1 cellular context compared by ENCODE assay signal in genomic region chr11:111601979-111602864, GRCh38.
TF ChIP-seq lines count a peak whose summit lies in the region.

TSS of gene SIK2 (plus strand) at chr11:111602449. CDS start at chr11:111602564, 115 bp downstream.

TF ChIP-seq in HepG2, 621 proteins besides CTCF, POLR2A, EP300 and RAD21 (continued from another document):
- TF ChIP-seq ERF (CRISPR knock-in tag; IDR thresholded peaks at IDR 0.05) (peak; percentile 74), ZBTB25 (CRISPR knock-in tag; IDR thresholded peaks at IDR 0.05) (peak; percentile 79; the same call in 1 of the 2 replicates), NAIF1 (CRISPR knock-in tag; IDR thresholded peaks at IDR 0.05; ENCODE audit: borderline replicate concordance) (peak; percentile 69; the same call in 1 of the 2 replicates), SIX4 (CRISPR knock-in tag; IDR thresholded peaks at IDR 0.05) (no peak; the same call in 1 of the 2 replicates), RBM39 (IDR thresholded peaks at IDR 0.05; ENCODE audit: low read depth, low read length, poor library complexity, severe bottlenecking) (peak; percentile 40), ZNF850 (CRISPR knock-in tag; conservative IDR thresholded peaks at IDR 0.05) (no peak), ZNF12 (CRISPR knock-in tag; IDR thresholded peaks at IDR 0.05) (0 out of 2 replicates have a peak, but pooled peaks have one; percentile 7), ZNF558 (CRISPR knock-in tag; IDR thresholded peaks at IDR 0.05; ENCODE audit: borderline replicate concordance) (0 out of 2 replicates have a peak, but pooled peaks have one; percentile 51), SRF (IDR thresholded peaks at IDR 0.05; ENCODE audit: low read depth, low read length) (no peak), FOXJ3 (CRISPR knock-in tag; IDR thresholded peaks at IDR 0.05; ENCODE audit: borderline replicate concordance) (no peak), ISL2 (CRISPR knock-in tag; IDR thresholded peaks at IDR 0.05) (peak; percentile 75), TGIF2 (CRISPR knock-in tag; IDR thresholded peaks at IDR 0.05) (peak; percentile 59; the same call in 1 of the 2 replicates), RFXAP (CRISPR knock-in tag; IDR thresholded peaks at IDR 0.05; ENCODE audit: borderline replicate concordance) (no peak), BRCA1 (CRISPR knock-in tag; IDR thresholded peaks at IDR 0.05) (0 out of 2 replicates have a peak, but pooled peaks have one; percentile 64), HNRNPK (IDR thresholded peaks at IDR 0.05; ENCODE audit: low read depth, low read length, poor library complexity, severe bottlenecking) (peak; percentile 29), ZNF432 (CRISPR knock-in tag; IDR thresholded peaks at IDR 0.05; ENCODE audit: borderline replicate concordance) (no peak), ATAD3A (CRISPR knock-in tag; IDR thresholded peaks at IDR 0.05) (no peak), FOSL1 (CRISPR knock-in tag; IDR thresholded peaks at IDR 0.05; ENCODE audit: borderline replicate concordance) (no peak), NFRKB (IDR thresholded peaks at IDR 0.05) (no peak), ZNF687 (CRISPR knock-in tag; IDR thresholded peaks at IDR 0.05) (peak; percentile 90), TSC22D2 (CRISPR knock-in tag; IDR thresholded peaks at IDR 0.05; ENCODE audit: borderline replicate concordance) (peak; percentile 84; the same call in 1 of the 2 replicates), KDM3A (CRISPR knock-in tag; IDR thresholded peaks at IDR 0.05; ENCODE audit: low read depth) (peak; percentile 96), GABPB1 (CRISPR knock-in tag; IDR thresholded peaks at IDR 0.05) (peak; percentile 89), ARID5B (CRISPR knock-in tag; IDR thresholded peaks at IDR 0.05) (peak; percentile 85), ZIK1 (CRISPR knock-in tag; IDR thresholded peaks at IDR 0.05; ENCODE audit: borderline replicate concordance, low read depth) (peak; percentile 79; the same call in 1 of the 2 replicates), ZNF574 (CRISPR knock-in tag; IDR thresholded peaks at IDR 0.05) (peak; percentile 64), SKIL (CRISPR knock-in tag; IDR thresholded peaks at IDR 0.05; ENCODE audit: borderline replicate concordance) (peak; percentile 68; the same call in 1 of the 2 replicates), ELF1 (CRISPR knock-in tag; IDR thresholded peaks at IDR 0.05) (peak; percentile 79), ZBTB14 (CRISPR knock-in tag; IDR thresholded peaks at IDR 0.05) (peak; percentile 68), ZNF333 (CRISPR knock-in tag; IDR thresholded peaks at IDR 0.05; ENCODE audit: borderline replicate concordance) (peak; percentile 27; the same call in 1 of the 2 replicates), ZNF891 (CRISPR knock-in tag; IDR thresholded peaks at IDR 0.05) (0 out of 2 replicates have a peak, but pooled peaks have one; percentile 54), HBP1 (CRISPR knock-in tag; IDR thresholded peaks at IDR 0.05; ENCODE audit: low read depth) (peak; percentile 58; the same call in 1 of the 2 replicates), RFX1 (IDR thresholded peaks at IDR 0.05) (peak; percentile 58), ZNF143 (CRISPR knock-in tag; IDR thresholded peaks at IDR 0.05) (no peak; the same call in 1 of the 2 replicates), THAP8 (CRISPR knock-in tag; IDR thresholded peaks at IDR 0.05; ENCODE audit: borderline replicate concordance) (peak; percentile 91), ZNF678 (CRISPR knock-in tag; IDR thresholded peaks at IDR 0.05) (no peak), ZNF451 (CRISPR knock-in tag; IDR thresholded peaks at IDR 0.05) (0 out of 2 replicates have a peak, but pooled peaks have one; percentile 74), SRY (CRISPR knock-in tag; IDR thresholded peaks at IDR 0.05) (no peak), PPARG (CRISPR knock-in tag; conservative IDR thresholded peaks at IDR 0.05) (peak; percentile 78)
TF ChIP-seq in HepG2: peak in this region for 246.
